ENCODE assay signal across 1 cellular context in genomic region chr2:74499940-74500577, GRCh38.
TF ChIP-seq lines count a peak whose summit lies in the region.

No MANE protein-coding gene starts in this region.

TF ChIP-seq in GM23338, 12 proteins besides CTCF, POLR2A, EP300 and RAD21 (continued from another document):
- TF ChIP-seq ZNF462 (CRISPR knock-in tag; IDR thresholded peaks at IDR 0.05) (no peak), NANOG (IDR thresholded peaks at IDR 0.05; ENCODE audit: borderline replicate concordance) (no peak), EZH2 (IDR thresholded peaks at IDR 0.05; ENCODE audit: low read depth, unreplicated experiment) (peak; percentile 97), CREB1 (CRISPR knock-in tag; IDR thresholded peaks at IDR 0.05; ENCODE audit: low read depth) (no peak), ETS1 (IDR thresholded peaks at IDR 0.05) (no peak)
